ENCODE assay signal across 11 cellular contexts in genomic region chr2:153059338-153060052, GRCh38.
DNase-seq lines count a peak whose midpoint lies in the region; ATAC-seq and TF ChIP-seq lines count a peak whose summit lies in the region.
"Had no signal": no experiment of that assay in that cellular context is flagged by ENCODE, and none has a peak within 500 bp of the region (broad histone marks: within the 10 kb centered on the region; RNA-seq: fewer than 3 reads in every experiment).

No MANE protein-coding gene starts in this region.

- no peaks in the 10 kb centered on the region for H3K27me3 ChIP-seq in A673 (replicated peaks; ENCODE audit: insufficient read depth, low read depth, low read length, poor library complexity)
- H3K27me3 ChIP-seq: stomach had no signal

- BruUV-seq in A673 (replicated peaks; lab: Mats Ljungman, UMichigan): no TSS peak

- peak; percentile 12 for DNase-seq in A673 (ENCODE audit: low spot score)
- peak; percentile 11 for DNase-seq in HK-2 (ENCODE audit: unreplicated experiment)
- DNase-seq in RPMI7951 (ENCODE audit: low read depth): peak; percentile 10
- DNase-seq in iPS-NIHi11 (ENCODE audit: low spot score): peak; percentile 74
- no peak for DNase-seq in activated naive CD4-positive, alpha-beta T cell treated with anti-CD3 and anti-CD28 coated beads, Interleukin-2, amount 50 U/mL, for 16 hours
- DNase-seq in germinal center (ENCODE audit: low spot score): no peak
- DNase-seq in activated T-cell treated with anti-CD3 and anti-CD28 coated beads for 4 hours: no peak
- DNase-seq: activated CD4-positive, CD25-positive, alpha-beta regulatory T cell treated with anti-CD3 and anti-CD28 coated beads, Interleukin-2, amount 50 U/mL, for 72 hours; activated naive CD8-positive, alpha-beta T cell treated with anti-CD3 and anti-CD28 coated beads, Interleukin-2, amount 10 ng/mL, durations not matched to agents 7 days and 5 days; stomach had no signal

- intact Hi-C loops in A673 (cut with micrococcal nuclease; ENCODE audit: unreplicated experiment): no loop called here

- TF ChIP-seq CTCF in A673 (conservative IDR thresholded peaks at IDR 0.05; ENCODE audit: low read depth, low read length): no peak

- no peak overlapping the region for H3K27ac ChIP-seq in A673 (ENCODE audit: low read depth, low read length, poor library complexity, severe bottlenecking)
- H3K27ac ChIP-seq: stomach had no signal

- no peaks in the 10 kb centered on the region for H3K9me3 ChIP-seq in A673 (ENCODE audit: low read depth, low read length, poor library complexity, severe bottlenecking)
- H3K9me3 ChIP-seq: stomach had no signal

- ATAC-seq in GM21528 (IDR thresholded peaks at IDR 0.05; ENCODE audit: low FRiP score, unreplicated experiment): no peak

- H3K36me3 ChIP-seq in A673 (ENCODE audit: insufficient read depth, low read length, poor library complexity, severe bottlenecking): no peaks in the 10 kb centered on the region
- H3K36me3 ChIP-seq: stomach had no signal

- no peak overlapping the region for H3K4me3 ChIP-seq in A673 (ENCODE audit: low read depth, low read length, poor library complexity, severe bottlenecking)
- H3K4me3 ChIP-seq: stomach had no signal

- CTCF ChIA-PET in A673 (lab: Charles Lee): no interaction called here

- POLR2A ChIA-PET in A673 (lab: Charles Lee; ENCODE audit: low non-redundant PET): no interaction called here

- H3K4me1 ChIP-seq in A673 (ENCODE audit: insufficient read depth, low read length, poor library complexity, severe bottlenecking): no peaks in the 10 kb centered on the region
- H3K4me1 ChIP-seq: stomach had no signal

Comparison
In these comparisons a context has a peak if more than half of its experiments do, and no peak if none do; other contexts are left out.
1. DNase-seq: peak in A673 (single experiment), HK-2 (single experiment), RPMI7951 (single experiment) and iPS-NIHi11 (single experiment); none in activated naive CD4-positive, alpha-beta T cell treated with anti-CD3 and anti-CD28 coated beads, Interleukin-2, amount 50 U/mL, for 16 hours (single experiment), germinal center (single experiment) and activated T-cell treated with anti-CD3 and anti-CD28 coated beads for 4 hours (single experiment).